In the genomic region with DNA sequence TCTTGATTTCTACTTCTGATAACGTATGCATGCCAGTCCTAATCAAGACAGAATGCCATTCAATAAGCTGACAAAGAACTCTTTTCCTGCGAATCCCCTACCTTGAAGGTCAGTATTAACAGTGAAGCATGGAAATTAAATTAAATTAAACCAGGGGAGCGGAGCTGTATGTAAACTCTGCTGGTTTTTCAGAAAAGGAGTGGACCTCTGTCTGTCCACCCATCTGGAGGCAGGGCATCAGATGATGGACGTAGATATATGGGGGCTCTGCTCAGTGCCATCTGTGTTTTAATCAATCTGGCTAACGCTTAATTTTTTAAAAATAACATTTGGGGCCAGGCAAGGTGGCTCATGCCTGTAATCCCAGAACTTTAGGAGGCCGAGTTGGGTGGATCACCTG, we compare ENCODE assay signal across 23 cellular contexts.
A peak's percentile ranks its signal among the peaks of the same experiment; 100 is the strongest.
DNase-seq lines count a peak whose midpoint lies in the region; ATAC-seq and TF ChIP-seq lines count a peak whose summit lies in the region.
"Had no signal": no experiment of that assay in that cellular context is flagged by ENCODE, and none has a peak within 500 bp of the region (broad histone marks: within the 10 kb centered on the region; RNA-seq: fewer than 3 reads in every experiment).

No MANE protein-coding gene starts in this region.

- no peak overlapping the region for H3K4me3 Mint-ChIP-seq in activated CD8-positive, alpha-beta memory T cell treated with anti-CD3 and anti-CD28 coated beads, Interleukin-2, amount 10 ng/mL, durations not matched to agents 7 days and 5 days

- H3K4me1 ChIP-seq in BLaER1 (peaks cover 66% of the 10 kb centered on the region), SK-N-SH (ENCODE audit: control insufficient read depth in 1 of 2, insufficient read depth in 2 of 2, low read depth in 1 of 2, low read length in 1 of 2) (peaks cover 0 to 43% of the 10 kb centered on the region in 2 experiments; a peak in 2 of 4 replicates), mesodermal cell (ENCODE audit: control insufficient read depth, insufficient read depth, low read length, poor library complexity, severe bottlenecking) (peaks cover 9% of the 10 kb centered on the region), parathyroid adenoma (peaks cover 15% of the 10 kb centered on the region)
- H3K4me1 ChIP-seq: A549, SJSA1 had no signal

- H4K20me1 ChIP-seq in BLaER1 (no peaks in the 10 kb centered on the region), SK-N-SH (ENCODE audit: insufficient read depth) (no peaks in the 10 kb centered on the region)

- POLR2A ChIA-PET in SK-N-SH (lab: Yijun Ruan, JAX): no interaction called here

- H3K9me2 ChIP-seq in SK-N-SH: no peaks in the 10 kb centered on the region

- no peaks in the 10 kb centered on the region for H3K79me2 ChIP-seq in SK-N-SH (ENCODE audit: insufficient read depth)
- H3K79me2 ChIP-seq in parathyroid adenoma: no peaks in the 10 kb centered on the region

- ATAC-seq in activated CD8-positive, alpha-beta memory T cell treated with anti-CD3 and anti-CD28 coated beads, Interleukin-2, amount 10 ng/mL, durations not matched to agents 7 days and 5 days: no peak
- ATAC-seq in HG03469 (IDR thresholded peaks at IDR 0.05; ENCODE audit: unreplicated experiment): no peak
- ATAC-seq: A549 had no signal

- H3F3A ChIP-seq in SK-N-SH (replicated peaks; ENCODE audit: insufficient read depth): no peaks in the 10 kb centered on the region

- H3K27ac Mint-ChIP-seq in activated CD8-positive, alpha-beta memory T cell treated with anti-CD3 and anti-CD28 coated beads, Interleukin-2, amount 10 ng/mL, durations not matched to agents 7 days and 5 days: no peak overlapping the region

- H3K27ac ChIP-seq in BLaER1 (no peak overlapping the region), SK-N-SH (ENCODE audit: low read depth in 2 of 2, low read length in 1 of 2) (peak overlapping the region in 1 of 2 experiments; percentile 88; a peak in 2 of 4 replicates), mesodermal cell (ENCODE audit: low read depth, low read length, severe bottlenecking) (peak overlapping the region; percentile 24), parathyroid adenoma (peak overlapping the region; percentile 89)
- H3K27ac ChIP-seq: A549, SJSA1 had no signal

- H3K4me2 ChIP-seq in BLaER1 (peak overlapping the region; percentile 89), SK-N-SH (no peak overlapping the region), parathyroid adenoma (ENCODE audit: low read length) (no peak overlapping the region)
- H3K4me2 ChIP-seq: A549 had no signal

- H3K36me3 ChIP-seq in BLaER1: no peaks in the 10 kb centered on the region
- H3K36me3 ChIP-seq in SK-N-SH (replicated peaks in 1 of 2; ENCODE audit: control insufficient read depth in 1 of 2, insufficient read depth in 2 of 2, low read length in 1 of 2): no peaks in the 10 kb centered on the region
- no peaks in the 10 kb centered on the region for H3K36me3 ChIP-seq in mesodermal cell (ENCODE audit: control insufficient read depth, insufficient read depth, low read length)
- no peaks in the 10 kb centered on the region for H3K36me3 ChIP-seq in parathyroid adenoma (ENCODE audit: control insufficient read depth, insufficient read depth, low read length)
- H3K36me3 ChIP-seq: SJSA1 had no signal

- H3K9me3 ChIP-seq in BLaER1 (no peaks in the 10 kb centered on the region), SK-N-SH (no peaks in the 10 kb centered on the region), mesodermal cell (ENCODE audit: control insufficient read depth, low read length) (no peaks in the 10 kb centered on the region), parathyroid adenoma (ENCODE audit: control insufficient read depth, low read length) (no peaks in the 10 kb centered on the region)
- H3K9me3 ChIP-seq: A549, SJSA1 had no signal

- H3K4me1 Mint-ChIP-seq in activated CD8-positive, alpha-beta memory T cell treated with anti-CD3 and anti-CD28 coated beads, Interleukin-2, amount 10 ng/mL, durations not matched to agents 7 days and 5 days: peaks cover 18% of the 10 kb centered on the region

- TF ChIP-seq CTCF in SK-N-SH (IDR thresholded peaks at IDR 0.05): no peak
- TF ChIP-seq CTCF in parathyroid adenoma (IDR thresholded peaks at IDR 0.05): no peak

- DNase-seq in SK-N-SH (peak; percentile 67), dedifferentiated amniotic fluid mesenchymal stem cell (ENCODE audit: extremely low spot score) (no peak), globus pallidus (ENCODE audit: low spot score) (no peak)
- no peak for DNase-seq in activated CD8-positive, alpha-beta memory T cell treated with anti-CD3 and anti-CD28 coated beads, Interleukin-2, amount 10 ng/mL, durations not matched to agents 7 days and 5 days
- DNase-seq: Calu3, DMS79 treated with DMSO at 0.1 percent for 48 hours, GF-D8, NCI-H1092, NCI-H1436, NCI-H187, NCI-H2081 treated with DMSO at 0.1 percent for 48 hours, NCI-H2171, NCI-H226, NCI-H510A, NCI-H69, Right ventricle myocardium superior, RPMI8226 had no signal

- H2AFZ ChIP-seq in SK-N-SH (ENCODE audit: low read depth) (no peak overlapping the region), parathyroid adenoma (no peak overlapping the region)

- no peaks in the 10 kb centered on the region for H3K27me3 ChIP-seq in BLaER1
- H3K27me3 ChIP-seq in SK-N-SH (ENCODE audit: insufficient read depth): no peaks in the 10 kb centered on the region
- no peaks in the 10 kb centered on the region for H3K27me3 ChIP-seq in parathyroid adenoma (ENCODE audit: control insufficient read depth, insufficient read depth, low read length)
- H3K27me3 ChIP-seq: SJSA1 had no signal

- H3K4me3 ChIP-seq in BLaER1 (no peak overlapping the region), SK-N-SH (ENCODE audit: low read depth in 2 of 2, low read length in 1 of 2) (no peak overlapping the region), mesodermal cell (ENCODE audit: extremely low read depth, insufficient read depth, low read length, poor library complexity, severe bottlenecking) (no peak overlapping the region), parathyroid adenoma (ENCODE audit: low read depth, low read length) (no peak overlapping the region)
- H3K4me3 ChIP-seq: A549, SJSA1 had no signal

- peak in 1 of 2 experiments; percentile 50; a peak in 2 of 4 replicates for TF ChIP-seq EP300 in SK-N-SH (IDR thresholded peaks at IDR 0.05; ENCODE audit: borderline replicate concordance in 1 of 2, low read depth in 1 of 2, low read length in 1 of 2)

- H3K27me3 Mint-ChIP-seq in activated CD8-positive, alpha-beta memory T cell treated with anti-CD3 and anti-CD28 coated beads, Interleukin-2, amount 10 ng/mL, durations not matched to agents 7 days and 5 days: peaks cover 14% of the 10 kb centered on the region

- no peaks in the 10 kb centered on the region for H3K9me3 Mint-ChIP-seq in activated CD8-positive, alpha-beta memory T cell treated with anti-CD3 and anti-CD28 coated beads, Interleukin-2, amount 10 ng/mL, durations not matched to agents 7 days and 5 days (ENCODE audit: low read depth)

- TF ChIP-seq RAD21 in SK-N-SH (IDR thresholded peaks at IDR 0.05; ENCODE audit: low read length): peak; percentile 16

- H3K9ac ChIP-seq in BLaER1 (no peak overlapping the region), SK-N-SH (no peak overlapping the region), parathyroid adenoma (no peak overlapping the region)

- no peaks in the 10 kb centered on the region for H3K36me3 Mint-ChIP-seq in activated CD8-positive, alpha-beta memory T cell treated with anti-CD3 and anti-CD28 coated beads, Interleukin-2, amount 10 ng/mL, durations not matched to agents 7 days and 5 days

- CTCF ChIA-PET in SK-N-SH (lab: Yijun Ruan, JAX): interaction anchor here (1.3 to 2.4 kb wide), 5 partner anchors 10 to 102 kb away, joined by 3 to 11 read pairs (median 4); a partner anchor contains a TSS
- CTCF ChIA-PET in activated CD8-positive, alpha-beta memory T cell treated with anti-CD3 and anti-CD28 coated beads, Interleukin-2, amount 10 ng/mL, durations not matched to agents 7 days and 5 days (lab: Charles Lee): no interaction called here

- 18% methylated on average over 6 of the region's 6 CpGs for WGBS in SK-N-SH (ENCODE audit: low lambda C conversion rate)
- WGBS in mesodermal cell (ENCODE audit: insufficient coverage in 2 of 2), 2 experiments: 93 to 98% methylated on average over 4 to 5 of the region's 6 CpGs

TF ChIP-seq in SK-N-SH, 30 proteins besides CTCF, POLR2A, EP300 and RAD21:
- TF ChIP-seq RCOR1 (IDR thresholded peaks at IDR 0.05; ENCODE audit: low read length) (0 out of 2 replicates have a peak, but pooled peaks have one; percentile 9), TEAD4 (IDR thresholded peaks at IDR 0.05; ENCODE audit: borderline replicate concordance, insufficient read depth) (no peak), GATA2 (CRISPR knock-in tag; IDR thresholded peaks at IDR 0.05) (peak; percentile 57; the same call in 1 of the 2 replicates)
- TF ChIP-seq, protein P1, sequence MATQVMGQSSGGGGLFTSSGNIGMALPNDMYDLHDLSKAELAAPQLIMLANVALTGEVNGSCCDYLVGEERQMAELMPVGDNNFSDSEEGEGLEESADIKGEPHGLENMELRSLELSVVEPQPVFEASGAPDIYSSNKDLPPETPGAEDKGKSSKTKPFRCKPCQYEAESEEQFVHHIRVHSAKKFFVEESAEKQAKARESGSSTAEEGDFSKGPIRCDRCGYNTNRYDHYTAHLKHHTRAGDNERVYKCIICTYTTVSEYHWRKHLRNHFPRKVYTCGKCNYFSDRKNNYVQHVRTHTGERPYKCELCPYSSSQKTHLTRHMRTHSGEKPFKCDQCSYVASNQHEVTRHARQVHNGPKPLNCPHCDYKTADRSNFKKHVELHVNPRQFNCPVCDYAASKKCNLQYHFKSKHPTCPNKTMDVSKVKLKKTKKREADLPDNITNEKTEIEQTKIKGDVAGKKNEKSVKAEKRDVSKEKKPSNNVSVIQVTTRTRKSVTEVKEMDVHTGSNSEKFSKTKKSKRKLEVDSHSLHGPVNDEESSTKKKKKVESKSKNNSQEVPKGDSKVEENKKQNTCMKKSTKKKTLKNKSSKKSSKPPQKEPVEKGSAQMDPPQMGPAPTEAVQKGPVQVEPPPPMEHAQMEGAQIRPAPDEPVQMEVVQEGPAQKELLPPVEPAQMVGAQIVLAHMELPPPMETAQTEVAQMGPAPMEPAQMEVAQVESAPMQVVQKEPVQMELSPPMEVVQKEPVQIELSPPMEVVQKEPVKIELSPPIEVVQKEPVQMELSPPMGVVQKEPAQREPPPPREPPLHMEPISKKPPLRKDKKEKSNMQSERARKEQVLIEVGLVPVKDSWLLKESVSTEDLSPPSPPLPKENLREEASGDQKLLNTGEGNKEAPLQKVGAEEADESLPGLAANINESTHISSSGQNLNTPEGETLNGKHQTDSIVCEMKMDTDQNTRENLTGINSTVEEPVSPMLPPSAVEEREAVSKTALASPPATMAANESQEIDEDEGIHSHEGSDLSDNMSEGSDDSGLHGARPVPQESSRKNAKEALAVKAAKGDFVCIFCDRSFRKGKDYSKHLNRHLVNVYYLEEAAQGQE (IDR thresholded peaks at IDR 0.05; ENCODE audit: low read depth, low read length): no peak
